ENCODE assay signal across 25 cellular contexts in genomic region chr13:30763786-30764440, GRCh38. TPM values are rescaled to one million over a fixed set of nuclear protein-coding genes. Genes with fewer than 3 reads are reported as not detected.
DNase-seq lines count a peak whose midpoint lies in the region; ATAC-seq and TF ChIP-seq lines count a peak whose summit lies in the region.
"Had no signal": no experiment of that assay in that cellular context is flagged by ENCODE, and none has a peak within 500 bp of the region (broad histone marks: within the 10 kb centered on the region; RNA-seq: fewer than 3 reads in every experiment).

No MANE protein-coding gene starts in this region.

- TF ChIP-seq CTCF in choroid plexus epithelial cell (conservative IDR thresholded peaks at IDR 0.05; ENCODE audit: low read depth, low read length) (no peak), BE2C (IDR thresholded peaks at IDR 0.05; ENCODE audit: low read depth, low read length) (no peak)

- no peaks in the 10 kb centered on the region for H3K36me3 ChIP-seq in BE2C
- H3K36me3 ChIP-seq: ascending aorta, right lobe of liver had no signal

- DNase-seq in G401 (ENCODE audit: low spot score) = peak; percentile 60
- peak; percentile 2 for DNase-seq in NCI-H69 (lab: John Stamatoyannopoulos, UW)
- peak; percentile 33 for DNase-seq in choroid plexus epithelial cell (ENCODE audit: low read depth)
- DNase-seq in immature natural killer cell = no peak
- no peak for DNase-seq in BE2C
- DNase-seq in NCI-H82 (lab: John Stamatoyannopoulos, UW) = no peak
- DNase-seq: activated CD8-positive, alpha-beta T cell treated with anti-CD3 and anti-CD28 coated beads for 36 hours; activated naive CD8-positive, alpha-beta T cell treated with anti-CD3 and anti-CD28 coated beads, Interleukin-2, amount 10 ng/mL, durations not matched to agents 7 days and 5 days; GOT3; heart right ventricle; mesendoderm; NCI-H1417 treated with DMSO at 0.1 percent for 48 hours; NCI-H2081 treated with DMSO at 0.1 percent for 48 hours; NCI-H345; right lobe of liver; stimulated activated CD4-positive, alpha-beta T cell treated with anti-CD3 and anti-CD28 coated beads, Interleukin-12 subunit alpha, Interleukin-12 subunit beta, amount 100 ng/mL, for 4 hours; stimulated activated CD4-positive, alpha-beta T cell treated with anti-CD3 and anti-CD28 coated beads, Interleukin-4, amount 100 ng/mL, for 24 hours had no signal

- no peaks in the 10 kb centered on the region for H3K27me3 ChIP-seq in BE2C
- H3K27me3 ChIP-seq: ascending aorta, heart right ventricle, right lobe of liver had no signal

- H3K27me3 Mint-ChIP-seq in immature natural killer cell (ENCODE audit: low read depth in 3 of 3) = peaks cover 3 to 7% (median 3%) of the 10 kb centered on the region in 3 donors
- H3K27me3 Mint-ChIP-seq: activated CD8-positive, alpha-beta T cell treated with anti-CD3 and anti-CD28 coated beads for 36 hours; activated naive CD8-positive, alpha-beta T cell treated with anti-CD3 and anti-CD28 coated beads, Interleukin-2, amount 10 ng/mL, durations not matched to agents 7 days and 5 days; central memory CD8-positive, alpha-beta T cell had no signal

- no peaks in the 10 kb centered on the region; the same call in 1 of the 2 replicates for H3K4me1 ChIP-seq in BE2C
- H3K4me1 ChIP-seq: ascending aorta, heart right ventricle, right lobe of liver had no signal

- peak overlapping the region in 5 of 6 donors; percentile 1 to 84 (median 59) for H3K27ac Mint-ChIP-seq in immature natural killer cell
- H3K27ac Mint-ChIP-seq: activated CD8-positive, alpha-beta T cell treated with anti-CD3 and anti-CD28 coated beads for 36 hours; activated naive CD8-positive, alpha-beta T cell treated with anti-CD3 and anti-CD28 coated beads, Interleukin-2, amount 10 ng/mL, durations not matched to agents 7 days and 5 days; activated T-helper 2 cell treated with anti-CD3 and anti-CD28 coated beads, Interferon-gamma antibody, Interleukin-2, Interleukin-4, amounts not matched to agents 10 μg/mL and 5 μg/mL and 100 μg/mL, durations not matched to agents 14 hours and 24 hours and 36 hours; stimulated activated effector memory CD8-positive, alpha-beta T cell treated with anti-CD3 and anti-CD28 coated beads, Interleukin-12 subunit alpha, Interleukin-12 subunit beta, amount 100 ng/mL, for 72 hours had no signal

- no peak for ATAC-seq in HG03342 (IDR thresholded peaks at IDR 0.05; ENCODE audit: unreplicated experiment)
- ATAC-seq: activated CD8-positive, alpha-beta T cell treated with anti-CD3 and anti-CD28 coated beads for 36 hours; heart right ventricle; left lobe of liver; right lobe of liver; stimulated activated effector memory CD8-positive, alpha-beta T cell treated with anti-CD3 and anti-CD28 coated beads, Interleukin-12 subunit alpha, Interleukin-12 subunit beta, amount 100 ng/mL, for 72 hours had no signal

- H3K4me1 Mint-ChIP-seq in immature natural killer cell = peaks cover 37% of the 10 kb centered on the region in 2 donors

- in situ Hi-C loops in G401 (cut with HindIII; ENCODE audit: low sequenced_read_pairs) = no loop called here

- H3K4me3 ChIP-seq in choroid plexus epithelial cell (ENCODE audit: low read depth, low read length) = no peak overlapping the region
- H3K4me3 ChIP-seq in BE2C (ENCODE audit: low read depth, low read length) = no peak overlapping the region
- H3K4me3 ChIP-seq: ascending aorta, heart right ventricle, right lobe of liver had no signal

- no peak overlapping the region for H3K4me3 Mint-ChIP-seq in immature natural killer cell
- H3K4me3 Mint-ChIP-seq: activated CD8-positive, alpha-beta T cell treated with anti-CD3 and anti-CD28 coated beads for 36 hours; activated naive CD8-positive, alpha-beta T cell treated with anti-CD3 and anti-CD28 coated beads, Interleukin-2, amount 10 ng/mL, durations not matched to agents 7 days and 5 days; CD14-positive monocyte; central memory CD8-positive, alpha-beta T cell; stimulated activated effector memory CD8-positive, alpha-beta T cell treated with anti-CD3 and anti-CD28 coated beads, Interleukin-12 subunit alpha, Interleukin-12 subunit beta, amount 100 ng/mL, for 72 hours had no signal

- no peaks in the 10 kb centered on the region for H3K9me3 Mint-ChIP-seq in immature natural killer cell
- H3K9me3 Mint-ChIP-seq: activated CD8-positive, alpha-beta T cell treated with anti-CD3 and anti-CD28 coated beads for 36 hours; activated T-helper 2 cell treated with anti-CD3 and anti-CD28 coated beads, Interferon-gamma antibody, Interleukin-2, Interleukin-4, amounts not matched to agents 10 μg/mL and 5 μg/mL and 100 μg/mL, durations not matched to agents 14 hours and 24 hours and 36 hours; CD14-positive monocyte; central memory CD8-positive, alpha-beta T cell; stimulated activated effector memory CD8-positive, alpha-beta T cell treated with anti-CD3 and anti-CD28 coated beads, Interleukin-12 subunit alpha, Interleukin-12 subunit beta, amount 100 ng/mL, for 72 hours had no signal

- no peaks in the 10 kb centered on the region for H3K9me3 ChIP-seq in BE2C
- H3K9me3 ChIP-seq: ascending aorta, heart right ventricle, right lobe of liver had no signal

- H3K36me3 Mint-ChIP-seq in immature natural killer cell = peaks cover 22 to 41% (median 24%) of the 10 kb centered on the region in 3 donors

RNA-seq across cellular contexts. Expression of gene ALOX5AP, which starts 28.6 kb away (rescaled TPM):
- not detected in 2 replicates for total RNA-seq in G401 (2014; rRNA removed; shearing (Covaris generic))
- polyA plus RNA-seq in immature natural killer cell = 100 to 1,000 TPM; 449 to 804 (median 530) TPM
- polyA plus RNA-seq in BE2C (2012; ENCODE audit: insufficient read depth, insufficient read length, low read depth) = not detected
- total RNA-seq: myocyte had no signal

Comparison
In these comparisons a context has a peak if more than half of its experiments do, and no peak if none do; other contexts are left out.
1. DNase-seq: peak in G401 (single experiment), NCI-H69 (single experiment) and choroid plexus epithelial cell (single experiment); none in immature natural killer cell (0 of 3), BE2C (single experiment) and NCI-H82 (single experiment).